Comparison of ENCODE assay signal across 28 cellular contexts in the genomic region with DNA sequence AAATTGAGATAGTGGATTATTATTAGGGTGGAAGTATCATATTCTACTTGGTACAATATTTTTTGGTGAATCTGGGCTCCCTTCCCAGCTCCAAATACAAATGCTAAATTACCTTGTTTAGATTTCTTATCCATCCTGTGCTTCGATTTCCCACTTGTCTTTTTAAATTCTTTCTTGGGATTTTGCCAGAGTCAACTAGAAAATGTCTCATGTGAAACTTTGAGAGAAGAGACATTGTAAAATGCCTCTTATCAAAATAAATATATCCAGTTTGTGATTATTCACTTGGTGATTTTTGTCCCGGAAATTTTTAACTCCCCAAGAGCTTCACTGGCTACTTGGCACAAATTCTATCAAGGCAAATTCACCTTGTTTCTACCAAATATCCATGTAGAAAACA.
DNase-seq lines count a peak whose midpoint lies in the region; ATAC-seq and TF ChIP-seq lines count a peak whose summit lies in the region.
"Had no signal": no experiment of that assay in that cellular context is flagged by ENCODE, and none has a peak within 500 bp of the region (broad histone marks: within the 10 kb centered on the region; RNA-seq: fewer than 3 reads in every experiment).

No MANE protein-coding gene starts in this region.

- no peaks in the 10 kb centered on the region for H3K27me3 Mint-ChIP-seq in osteocyte (ENCODE audit: unreplicated experiment)
- H3K27me3 Mint-ChIP-seq: T-cell had no signal

- TF ChIP-seq CTCF in HEK293 (tag by site-specific recombination; IDR thresholded peaks at IDR 0.05) (no peak), osteocyte (IDR thresholded peaks at IDR 0.05) (no peak)

- peak overlapping the region; percentile 31 for H3K27ac Mint-ChIP-seq in osteocyte (ENCODE audit: unreplicated experiment)
- H3K27ac Mint-ChIP-seq: T-cell had no signal

- H3K4me3 Mint-ChIP-seq in osteocyte (ENCODE audit: unreplicated experiment) = no peak overlapping the region
- H3K4me3 Mint-ChIP-seq: T-cell had no signal

- DNase-seq in NCI-H1092 treated with DMSO at 0.1 percent for 48 hours (lab: John Stamatoyannopoulos, UW) (peak; percentile 6), NCI-H1092 (lab: John Stamatoyannopoulos, UW) (no peak), astrocyte of the hippocampus (ENCODE audit: low read depth, low spot score) (peak; percentile 4), osteocyte (ENCODE audit: extremely low spot score, unreplicated experiment) (no peak), Right ventricle myocardium superior (no peak)
- DNase-seq: Calu3, DMS153, DND-41, GOT3, Kasumi-1, MM.1S, NCI-H1436 treated with DMSO at 0.1 percent for 48 hours, NCI-H187 treated with DMSO at 0.1 percent for 48 hours, NCI-H2171 treated with DMSO at 0.1 percent for 48 hours, NCI-H345, NCI-H510A treated with DMSO at 0.1 percent for 48 hours, NCI-H774, PC-9, T-cell had no signal

- POLR2A ChIA-PET in HEK293 (lab: Yijun Ruan, JAX) = no interaction called here

- no peak overlapping the region for H3K27ac ChIP-seq in HEK293 (ENCODE audit: extremely low read depth, low read depth, low read length)
- H3K27ac ChIP-seq: 22Rv1, PC-9, SJSA1 had no signal

- no peak overlapping the region for H3K4me3 ChIP-seq in HEK293 (ENCODE audit: low read depth, low read length)
- H3K4me3 ChIP-seq: HAP-1, K562, PC-9, SJSA1 had no signal

- H3K4me1 ChIP-seq in HEK293 (ENCODE audit: control insufficient read depth, insufficient read depth, low read length) = peaks cover 25% of the 10 kb centered on the region
- H3K4me1 ChIP-seq: HAP-1 had no signal

- no peaks in the 10 kb centered on the region for H3K9me3 ChIP-seq in HEK293 (ENCODE audit: control insufficient read depth, insufficient read depth, low read depth, low read length)
- H3K9me3 ChIP-seq: HAP-1, SJSA1 had no signal

- H3K4me1 Mint-ChIP-seq in osteocyte (ENCODE audit: unreplicated experiment) = peaks cover 22% of the 10 kb centered on the region
- H3K4me1 Mint-ChIP-seq: T-cell had no signal

- no peaks in the 10 kb centered on the region for H3K36me3 Mint-ChIP-seq in osteocyte (ENCODE audit: unreplicated experiment)
- H3K36me3 Mint-ChIP-seq: T-cell had no signal

- no peak for ATAC-seq in HG03457 (IDR thresholded peaks at IDR 0.05; ENCODE audit: unreplicated experiment)
- no peak for ATAC-seq in Right ventricle myocardium superior (ENCODE audit: poor library complexity)
- no peak for ATAC-seq in HG02763 (IDR thresholded peaks at IDR 0.05; ENCODE audit: unreplicated experiment)
- ATAC-seq: HepG2, K562, Right ventricle myocardium inferior, T-cell had no signal

- intact Hi-C loops in Right ventricle myocardium superior (cut with DNase I) = no loop called here

- no peaks in the 10 kb centered on the region for H3K9me3 Mint-ChIP-seq in osteocyte (ENCODE audit: unreplicated experiment)

- CTCF ChIA-PET in HEK293 (lab: Yijun Ruan, JAX) = interaction anchor here (1.5 to 2.7 kb wide), 2 partner anchors 10 to 11 kb away, joined by 4 to 9 read pairs; no protein-coding TSS in a partner anchor

- H3K36me3 ChIP-seq in HEK293 (ENCODE audit: control insufficient read depth in 2 of 2, insufficient read depth in 1 of 2, low read length in 2 of 2) = peaks cover 2 to 4% of the 10 kb centered on the region in 2 experiments; a peak in 2 of 3 replicates
- H3K36me3 ChIP-seq: HAP-1 had no signal

TF ChIP-seq in HEK293, 187 proteins besides CTCF, POLR2A, EP300 and RAD21 (continues in another document):
- no peak for TF ChIP-seq SETDB1 (IDR thresholded peaks at IDR 0.05; ENCODE audit: insufficient read length, low read length)
- TF ChIP-seq ZNF707 (tag by site-specific recombination; IDR thresholded peaks at IDR 0.05) = no peak
- TF ChIP-seq, protein P1, sequence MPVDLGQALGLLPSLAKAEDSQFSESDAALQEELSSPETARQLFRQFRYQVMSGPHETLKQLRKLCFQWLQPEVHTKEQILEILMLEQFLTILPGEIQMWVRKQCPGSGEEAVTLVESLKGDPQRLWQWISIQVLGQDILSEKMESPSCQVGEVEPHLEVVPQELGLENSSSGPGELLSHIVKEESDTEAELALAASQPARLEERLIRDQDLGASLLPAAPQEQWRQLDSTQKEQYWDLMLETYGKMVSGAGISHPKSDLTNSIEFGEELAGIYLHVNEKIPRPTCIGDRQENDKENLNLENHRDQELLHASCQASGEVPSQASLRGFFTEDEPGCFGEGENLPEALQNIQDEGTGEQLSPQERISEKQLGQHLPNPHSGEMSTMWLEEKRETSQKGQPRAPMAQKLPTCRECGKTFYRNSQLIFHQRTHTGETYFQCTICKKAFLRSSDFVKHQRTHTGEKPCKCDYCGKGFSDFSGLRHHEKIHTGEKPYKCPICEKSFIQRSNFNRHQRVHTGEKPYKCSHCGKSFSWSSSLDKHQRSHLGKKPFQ (tag by site-specific recombination; IDR thresholded peaks at IDR 0.05) = no peak
- no peak for TF ChIP-seq ZNF146 (tag by site-specific recombination; IDR thresholded peaks at IDR 0.05)
- 0 out of 2 replicates have a peak, but pooled peaks have one; percentile 29 for TF ChIP-seq ZSCAN30 (tag by site-specific recombination; IDR thresholded peaks at IDR 0.05)
- TF ChIP-seq YY1 (tag by site-specific recombination; IDR thresholded peaks at IDR 0.05) = peak; percentile 28; the same call in 1 of the 2 replicates
- TF ChIP-seq MZF1 (tag by site-specific recombination; IDR thresholded peaks at IDR 0.05; ENCODE audit: borderline replicate concordance) = peak; percentile 39; the same call in 1 of the 2 replicates
- peak; percentile 75 for TF ChIP-seq ZXDB (tag by site-specific recombination; IDR thresholded peaks at IDR 0.05)
- TF ChIP-seq, protein P2, sequence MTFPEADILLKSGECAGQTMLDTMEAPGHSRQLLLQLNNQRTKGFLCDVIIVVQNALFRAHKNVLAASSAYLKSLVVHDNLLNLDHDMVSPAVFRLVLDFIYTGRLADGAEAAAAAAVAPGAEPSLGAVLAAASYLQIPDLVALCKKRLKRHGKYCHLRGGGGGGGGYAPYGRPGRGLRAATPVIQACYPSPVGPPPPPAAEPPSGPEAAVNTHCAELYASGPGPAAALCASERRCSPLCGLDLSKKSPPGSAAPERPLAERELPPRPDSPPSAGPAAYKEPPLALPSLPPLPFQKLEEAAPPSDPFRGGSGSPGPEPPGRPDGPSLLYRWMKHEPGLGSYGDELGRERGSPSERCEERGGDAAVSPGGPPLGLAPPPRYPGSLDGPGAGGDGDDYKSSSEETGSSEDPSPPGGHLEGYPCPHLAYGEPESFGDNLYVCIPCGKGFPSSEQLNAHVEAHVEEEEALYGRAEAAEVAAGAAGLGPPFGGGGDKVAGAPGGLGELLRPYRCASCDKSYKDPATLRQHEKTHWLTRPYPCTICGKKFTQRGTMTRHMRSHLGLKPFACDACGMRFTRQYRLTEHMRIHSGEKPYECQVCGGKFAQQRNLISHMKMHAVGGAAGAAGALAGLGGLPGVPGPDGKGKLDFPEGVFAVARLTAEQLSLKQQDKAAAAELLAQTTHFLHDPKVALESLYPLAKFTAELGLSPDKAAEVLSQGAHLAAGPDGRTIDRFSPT (tag by site-specific recombination; IDR thresholded peaks at IDR 0.05) = no peak
- no peak for TF ChIP-seq ZNF324 (tag by site-specific recombination; IDR thresholded peaks at IDR 0.05)
- TF ChIP-seq ZNF549 (tag by site-specific recombination; IDR thresholded peaks at IDR 0.05) = 0 out of 2 replicates have a peak, but pooled peaks have one; percentile 17
- TF ChIP-seq, protein P3, sequence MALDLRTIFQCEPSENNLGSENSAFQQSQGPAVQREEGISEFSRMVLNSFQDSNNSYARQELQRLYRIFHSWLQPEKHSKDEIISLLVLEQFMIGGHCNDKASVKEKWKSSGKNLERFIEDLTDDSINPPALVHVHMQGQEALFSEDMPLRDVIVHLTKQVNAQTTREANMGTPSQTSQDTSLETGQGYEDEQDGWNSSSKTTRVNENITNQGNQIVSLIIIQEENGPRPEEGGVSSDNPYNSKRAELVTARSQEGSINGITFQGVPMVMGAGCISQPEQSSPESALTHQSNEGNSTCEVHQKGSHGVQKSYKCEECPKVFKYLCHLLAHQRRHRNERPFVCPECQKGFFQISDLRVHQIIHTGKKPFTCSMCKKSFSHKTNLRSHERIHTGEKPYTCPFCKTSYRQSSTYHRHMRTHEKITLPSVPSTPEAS (tag by site-specific recombination; IDR thresholded peaks at IDR 0.05) = no peak
- peak; percentile 3 for TF ChIP-seq ZNF510 (tag by site-specific recombination; IDR thresholded peaks at IDR 0.05; ENCODE audit: insufficient replicate concordance)
- TF ChIP-seq ZNF335 (tag by site-specific recombination; conservative IDR thresholded peaks at IDR 0.05) = no peak
- TF ChIP-seq, protein P4, sequence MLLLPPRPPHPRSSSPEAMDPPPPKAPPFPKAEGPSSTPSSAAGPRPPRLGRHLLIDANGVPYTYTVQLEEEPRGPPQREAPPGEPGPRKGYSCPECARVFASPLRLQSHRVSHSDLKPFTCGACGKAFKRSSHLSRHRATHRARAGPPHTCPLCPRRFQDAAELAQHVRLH (tag by site-specific recombination; IDR thresholded peaks at IDR 0.05) = 0 out of 2 replicates have a peak, but pooled peaks have one; percentile 31
- TF ChIP-seq, protein P5, sequence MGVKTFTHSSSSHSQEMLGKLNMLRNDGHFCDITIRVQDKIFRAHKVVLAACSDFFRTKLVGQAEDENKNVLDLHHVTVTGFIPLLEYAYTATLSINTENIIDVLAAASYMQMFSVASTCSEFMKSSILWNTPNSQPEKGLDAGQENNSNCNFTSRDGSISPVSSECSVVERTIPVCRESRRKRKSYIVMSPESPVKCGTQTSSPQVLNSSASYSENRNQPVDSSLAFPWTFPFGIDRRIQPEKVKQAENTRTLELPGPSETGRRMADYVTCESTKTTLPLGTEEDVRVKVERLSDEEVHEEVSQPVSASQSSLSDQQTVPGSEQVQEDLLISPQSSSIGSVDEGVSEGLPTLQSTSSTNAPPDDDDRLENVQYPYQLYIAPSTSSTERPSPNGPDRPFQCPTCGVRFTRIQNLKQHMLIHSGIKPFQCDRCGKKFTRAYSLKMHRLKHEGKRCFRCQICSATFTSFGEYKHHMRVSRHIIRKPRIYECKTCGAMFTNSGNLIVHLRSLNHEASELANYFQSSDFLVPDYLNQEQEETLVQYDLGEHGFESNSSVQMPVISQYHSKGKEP (tag by site-specific recombination; IDR thresholded peaks at IDR 0.05) = peak; percentile 28; the same call in 1 of the 2 replicates
- TF ChIP-seq ZNF302 (tag by site-specific recombination; IDR thresholded peaks at IDR 0.05; ENCODE audit: low read depth) = no peak
- TF ChIP-seq WT1 (tag by site-specific recombination; IDR thresholded peaks at IDR 0.05) = peak; percentile 23; the same call in 1 of the 2 replicates
- no peak for TF ChIP-seq REPIN1 (tag by site-specific recombination; IDR thresholded peaks at IDR 0.05; ENCODE audit: low read depth)
- TF ChIP-seq ZNF585B (tag by site-specific recombination; IDR thresholded peaks at IDR 0.05) = no peak
- peak; percentile 28; the same call in 1 of the 2 replicates for TF ChIP-seq OSR2 (tag by site-specific recombination; IDR thresholded peaks at IDR 0.05)
- peak; percentile 90 for TF ChIP-seq FEZF1 (tag by site-specific recombination; IDR thresholded peaks at IDR 0.05)

Comparison
In these comparisons a context has a peak if more than half of its experiments do, and no peak if none do; other contexts are left out.
1. DNase-seq: peak in NCI-H1092 treated with DMSO at 0.1 percent for 48 hours (single experiment) and astrocyte of the hippocampus (single experiment); none in NCI-H1092 (single experiment), osteocyte (single experiment) and Right ventricle myocardium superior (single experiment).